1 cellular context compared by ENCODE assay signal in the genomic region with DNA sequence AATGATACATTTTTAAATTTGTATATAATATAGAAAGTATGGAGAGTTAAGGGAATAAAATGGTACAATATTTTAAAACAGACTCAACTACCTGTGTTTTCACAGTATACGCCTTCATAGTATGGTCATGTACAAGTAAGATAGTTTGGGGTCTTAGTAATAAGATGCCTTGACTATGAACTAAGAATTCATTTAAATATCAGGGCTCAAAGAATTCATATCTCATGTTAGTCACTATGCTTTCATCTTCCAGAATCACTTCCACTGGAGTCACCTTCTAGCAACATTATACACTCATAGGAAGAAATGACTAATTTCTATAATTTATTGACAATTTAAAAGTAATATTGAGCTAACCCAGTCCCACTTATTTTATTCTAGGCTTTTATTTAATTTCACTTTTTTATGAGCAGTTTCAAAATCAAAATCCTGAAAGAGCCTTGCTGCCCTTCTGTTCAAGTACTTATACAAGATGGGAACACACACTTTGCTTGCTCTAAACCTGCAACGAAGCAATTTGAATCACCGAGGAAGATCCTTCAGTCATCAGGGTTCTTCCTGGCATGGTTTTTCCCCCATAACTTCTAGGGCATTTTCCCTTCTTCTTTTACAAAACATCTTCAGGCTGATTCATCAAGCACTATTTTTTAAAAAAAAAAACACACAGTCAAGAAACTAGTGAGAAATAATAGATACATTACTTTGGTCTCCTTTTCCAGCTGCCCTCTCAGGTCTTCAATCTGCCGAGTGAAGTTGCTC.
TF ChIP-seq lines count a peak whose summit lies in the region.

No MANE protein-coding gene starts in this region.

TF ChIP-seq in IMR-90, 13 proteins besides CTCF, POLR2A, EP300 and RAD21 (continued from another document):
- TF ChIP-seq, protein P1, sequence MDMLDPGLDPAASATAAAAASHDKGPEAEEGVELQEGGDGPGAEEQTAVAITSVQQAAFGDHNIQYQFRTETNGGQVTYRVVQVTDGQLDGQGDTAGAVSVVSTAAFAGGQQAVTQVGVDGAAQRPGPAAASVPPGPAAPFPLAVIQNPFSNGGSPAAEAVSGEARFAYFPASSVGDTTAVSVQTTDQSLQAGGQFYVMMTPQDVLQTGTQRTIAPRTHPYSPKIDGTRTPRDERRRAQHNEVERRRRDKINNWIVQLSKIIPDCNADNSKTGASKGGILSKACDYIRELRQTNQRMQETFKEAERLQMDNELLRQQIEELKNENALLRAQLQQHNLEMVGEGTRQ (IDR thresholded peaks at IDR 0.05; ENCODE audit: low read depth, low read length), result no peak
- TF ChIP-seq FOS (IDR thresholded peaks at IDR 0.05; ENCODE audit: low read depth, low read length) (no peak), MAFK (IDR thresholded peaks at IDR 0.05; ENCODE audit: low read depth, low read length) (no peak), BHLHE40 (IDR thresholded peaks at IDR 0.05; ENCODE audit: low read depth, low read length) (no peak), SMC3 (IDR thresholded peaks at IDR 0.05; ENCODE audit: low read depth, low read length) (no peak), MAZ (IDR thresholded peaks at IDR 0.05; ENCODE audit: borderline replicate concordance, low read depth, low read length) (no peak), RCOR1 (IDR thresholded peaks at IDR 0.05; ENCODE audit: insufficient replicate concordance, low read length) (no peak)
- TF ChIP-seq, protein P2, sequence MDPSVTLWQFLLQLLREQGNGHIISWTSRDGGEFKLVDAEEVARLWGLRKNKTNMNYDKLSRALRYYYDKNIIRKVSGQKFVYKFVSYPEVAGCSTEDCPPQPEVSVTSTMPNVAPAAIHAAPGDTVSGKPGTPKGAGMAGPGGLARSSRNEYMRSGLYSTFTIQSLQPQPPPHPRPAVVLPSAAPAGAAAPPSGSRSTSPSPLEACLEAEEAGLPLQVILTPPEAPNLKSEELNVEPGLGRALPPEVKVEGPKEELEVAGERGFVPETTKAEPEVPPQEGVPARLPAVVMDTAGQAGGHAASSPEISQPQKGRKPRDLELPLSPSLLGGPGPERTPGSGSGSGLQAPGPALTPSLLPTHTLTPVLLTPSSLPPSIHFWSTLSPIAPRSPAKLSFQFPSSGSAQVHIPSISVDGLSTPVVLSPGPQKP (IDR thresholded peaks at IDR 0.05; ENCODE audit: borderline replicate concordance, low read depth, low read length), result no peak
